Comparison of ENCODE assay signal across 8 cellular contexts in the genomic region with DNA sequence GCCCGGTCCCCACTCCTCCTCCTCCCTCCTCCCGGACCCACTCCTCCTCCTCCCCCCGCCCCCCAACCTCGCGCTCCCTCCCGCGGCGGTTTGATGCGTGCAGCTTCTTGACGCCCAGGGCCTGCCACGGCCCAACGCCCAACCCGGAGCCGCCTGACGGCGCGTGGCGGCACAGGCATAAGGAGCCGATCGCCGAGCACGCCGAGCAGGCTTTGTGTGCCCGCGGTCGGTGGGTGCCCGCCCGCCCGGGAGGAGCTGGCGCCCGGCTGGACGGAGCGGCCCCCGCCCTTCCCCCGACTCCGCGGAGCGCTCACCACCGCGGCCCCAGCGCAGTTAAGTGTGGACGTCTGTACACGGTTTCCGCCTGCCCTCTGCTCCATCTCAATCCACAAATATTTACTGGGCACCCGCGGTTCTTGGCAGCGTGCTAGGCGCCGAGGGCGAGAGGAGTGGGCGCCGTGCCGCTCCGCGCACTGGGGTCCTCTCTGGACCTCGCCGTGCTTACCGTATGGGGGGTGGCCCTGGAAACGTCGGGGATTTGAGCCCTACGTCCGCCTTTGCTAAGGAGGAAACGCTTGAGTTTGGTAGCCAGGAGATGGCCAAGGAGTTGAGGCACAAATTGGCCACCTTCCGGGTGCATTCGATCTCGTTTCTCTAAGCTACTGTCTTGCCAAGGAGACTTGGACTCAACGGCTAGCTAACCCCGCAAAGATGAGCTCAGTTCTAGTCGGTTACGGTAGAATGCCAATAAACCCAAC. TPM values are rescaled to one million over a fixed set of nuclear protein-coding genes. Genes with fewer than 3 reads are reported as not detected.
DNase-seq lines count a peak whose midpoint lies in the region; ATAC-seq and TF ChIP-seq lines count a peak whose summit lies in the region.

No MANE protein-coding gene starts in this region.

- H2AFZ ChIP-seq in HCT116 (ENCODE audit: low read depth, low read length, poor library complexity, severe bottlenecking), result no peak overlapping the region

- no peaks in the 10 kb centered on the region for H3K9me2 ChIP-seq in HCT116 (ENCODE audit: insufficient read depth)

- peak overlapping the region; percentile 94 for H3K9ac ChIP-seq in HCT116 (ENCODE audit: low read length)
- peak overlapping the region; percentile 87 to 96 (median 90) for H3K9ac ChIP-seq in subcutaneous abdominal adipose tissue (ENCODE audit: low read length in 5 of 5)

- no peaks in the 10 kb centered on the region for H3K27me3 Mint-ChIP-seq in activated naive CD4-positive, alpha-beta T cell treated with anti-CD3 and anti-CD28 coated beads, Interleukin-2, amount 10 ng/mL, durations not matched to agents 7 days and 5 days

- intact Hi-C loops in HCT116 (cut with micrococcal nuclease), result loop anchor here (1.0 kb wide), 1 partner anchor 15 kb away; a partner anchor contains a TSS

- H3K4me1 ChIP-seq in HCT116 (ENCODE audit: control insufficient read depth in 1 of 2, insufficient read depth in 2 of 2, low read length in 2 of 2) (peaks cover 22 to 44% of the 10 kb centered on the region in 2 experiments), gastroesophageal sphincter (peaks cover 0 to 48% (median 29%) of the 10 kb centered on the region in 3 donors), neutrophil (ENCODE audit: control insufficient read depth in 1 of 2, insufficient read depth in 1 of 2, low read depth in 1 of 2, low read length in 1 of 2) (peaks cover 65 to 69% of the 10 kb centered on the region in 2 experiments), subcutaneous abdominal adipose tissue (ENCODE audit: control insufficient read depth in 5 of 5, insufficient read depth in 5 of 5, low read length in 5 of 5) (peaks cover 25 to 70% (median 63%) of the 10 kb centered on the region in 5 donors)

- peak overlapping the region; percentile 91 for H3K4me3 Mint-ChIP-seq in activated naive CD4-positive, alpha-beta T cell treated with anti-CD3 and anti-CD28 coated beads, Interleukin-2, amount 10 ng/mL, durations not matched to agents 7 days and 5 days

- no TSS peak for BruUV-seq in HCT116 (replicated peaks; lab: Mats Ljungman, UMichigan)

- peaks cover 65% of the 10 kb centered on the region for H3K79me2 ChIP-seq in HCT116 (ENCODE audit: insufficient read depth, low read length)

- peak overlapping the region; percentile 97 for H3K4me2 ChIP-seq in HCT116 (ENCODE audit: low read length)

- H3K27ac ChIP-seq in HCT116 (ENCODE audit: low read depth, low read length) (peak overlapping the region; percentile 99), gastroesophageal sphincter (peak overlapping the region; percentile 92 to 100 (median 98)), neutrophil (peak overlapping the region; percentile 90), subcutaneous abdominal adipose tissue (ENCODE audit: low read depth, low read length) (peak overlapping the region; percentile 94)

- H3K36me3 ChIP-seq in HCT116 (ENCODE audit: control insufficient read depth in 1 of 2, insufficient read depth in 2 of 2, low read length in 2 of 2) (no peaks in the 10 kb centered on the region; a peak in 1 of 4 replicates), gastroesophageal sphincter (no peaks in the 10 kb centered on the region), neutrophil (no peaks in the 10 kb centered on the region), subcutaneous abdominal adipose tissue (ENCODE audit: control insufficient read depth in 5 of 5, insufficient read depth in 5 of 5, low read length in 5 of 5) (no peaks in the 10 kb centered on the region)

- WGBS in gastroesophageal sphincter (ENCODE audit: low coverage in 1 of 2), 2 donors, result 0% methylated on average over 1 to 5 of the region's 70 CpGs

- DNase-seq in G401 (ENCODE audit: low spot score) (peak; percentile 97), HCT116 (ENCODE audit: low read depth, low spot score) (peak; percentile 90), NAMALWA (ENCODE audit: low spot score) (peak; percentile 97), SK-MEL-5 (ENCODE audit: low read depth, low spot score) (peak; percentile 95)
- DNase-seq in activated naive CD4-positive, alpha-beta T cell treated with anti-CD3 and anti-CD28 coated beads, Interleukin-2, amount 10 ng/mL, durations not matched to agents 7 days and 5 days, result peak; percentile 99

- peaks cover 26% of the 10 kb centered on the region for H3K36me3 Mint-ChIP-seq in activated naive CD4-positive, alpha-beta T cell treated with anti-CD3 and anti-CD28 coated beads, Interleukin-2, amount 10 ng/mL, durations not matched to agents 7 days and 5 days

- H3K9me3 ChIP-seq in HCT116 (ENCODE audit: control insufficient read depth in 1 of 2, insufficient read depth in 1 of 2, low read depth in 1 of 2, low read length in 2 of 2), result no peaks in the 10 kb centered on the region
- H3K9me3 ChIP-seq in gastroesophageal sphincter, result no peaks in the 10 kb centered on the region
- no peaks in the 10 kb centered on the region for H3K9me3 ChIP-seq in neutrophil
- H3K9me3 ChIP-seq in subcutaneous abdominal adipose tissue (ENCODE audit: control insufficient read depth in 5 of 5, low read length in 5 of 5), result no peaks in the 10 kb centered on the region

- CTCF ChIA-PET in HCT116 (lab: Charles Lee), result interaction anchor here (1.2 to 1.5 kb wide), 4 partner anchors 11 to 64 kb away, joined by 3 to 10 read pairs (median 3); a partner anchor contains a TSS
- CTCF ChIA-PET in activated naive CD4-positive, alpha-beta T cell treated with anti-CD3 and anti-CD28 coated beads, Interleukin-2, amount 10 ng/mL, durations not matched to agents 7 days and 5 days (lab: Charles Lee), result interaction anchor here (0.7 to 4.3 kb wide), 7 partner anchors 13 to 138 kb away, joined by 3 to 40 read pairs (median 4); a partner anchor contains a TSS

- ATAC-seq in HCT116, result peak; percentile 65
- ATAC-seq in gastroesophageal sphincter, result peak; percentile 88

- no peaks in the 10 kb centered on the region for H4K20me1 ChIP-seq in HCT116 (ENCODE audit: insufficient read depth)

- no peaks in the 10 kb centered on the region for H3K9me3 Mint-ChIP-seq in activated naive CD4-positive, alpha-beta T cell treated with anti-CD3 and anti-CD28 coated beads, Interleukin-2, amount 10 ng/mL, durations not matched to agents 7 days and 5 days

- H3K4me3 ChIP-seq in HCT116 (replicated peaks in 1 of 2; ENCODE audit: low read depth in 1 of 2, low read length in 2 of 2), result peak overlapping the region; percentile 67 to 97
- peak overlapping the region; percentile 97 to 98 for H3K4me3 ChIP-seq in gastroesophageal sphincter
- H3K4me3 ChIP-seq in neutrophil (ENCODE audit: low read depth in 1 of 2, low read length in 1 of 2), result peak overlapping the region; percentile 83 to 91
- peak overlapping the region; percentile 78 to 98 (median 93) for H3K4me3 ChIP-seq in subcutaneous abdominal adipose tissue (ENCODE audit: low read depth in 1 of 5, low read length in 5 of 5)

- peak overlapping the region; percentile 92 for H3K27ac Mint-ChIP-seq in activated naive CD4-positive, alpha-beta T cell treated with anti-CD3 and anti-CD28 coated beads, Interleukin-2, amount 10 ng/mL, durations not matched to agents 7 days and 5 days

- in situ Hi-C loops in G401 (cut with HindIII; ENCODE audit: low sequenced_read_pairs), result no loop called here
- in situ Hi-C loops in SK-MEL-5 (cut with HindIII; ENCODE audit: low pct_unique_long_range_greater_than_20kb, low sequenced_read_pairs), result no loop called here

- peaks cover 57% of the 10 kb centered on the region for H3K4me1 Mint-ChIP-seq in activated naive CD4-positive, alpha-beta T cell treated with anti-CD3 and anti-CD28 coated beads, Interleukin-2, amount 10 ng/mL, durations not matched to agents 7 days and 5 days

- RAD21 ChIA-PET in HCT116 (lab: Charles Lee; ENCODE audit: low non-redundant PET in 1 of 2, low total read pairs in 2 of 2, uncharacterized antibody in 2 of 2, unreplicated experiment in 2 of 2), result interaction anchor here (0.5 to 1.3 kb wide), 6 partner anchors 15 to 811 kb away, joined by 3 to 6 read pairs (median 4); a partner anchor contains a TSS

- H3K27me3 ChIP-seq in HCT116 (ENCODE audit: insufficient read depth, low read length), result no peaks in the 10 kb centered on the region
- H3K27me3 ChIP-seq in gastroesophageal sphincter, result no peaks in the 10 kb centered on the region
- no peaks in the 10 kb centered on the region for H3K27me3 ChIP-seq in neutrophil
- no peaks in the 10 kb centered on the region for H3K27me3 ChIP-seq in subcutaneous abdominal adipose tissue (ENCODE audit: control insufficient read depth in 5 of 5, insufficient read depth in 4 of 5, low read length in 5 of 5)

- POLR2A ChIA-PET in HCT116 (lab: Charles Lee), result interaction anchor here (0.8 to 1.9 kb wide), 4 partner anchors 11 to 23 kb away, joined by 4 to 11 read pairs (median 8); a partner anchor contains a TSS

- TF ChIP-seq POLR2A in HCT116 (IDR thresholded peaks at IDR 0.05; ENCODE audit: borderline replicate concordance, extremely low read depth, insufficient read depth, insufficient read length) (peak; percentile 49), gastroesophageal sphincter (IDR thresholded peaks at IDR 0.05) (peak in 1 of 2 donors; percentile 46)

- TF ChIP-seq RAD21 in HCT116 (IDR thresholded peaks at IDR 0.05; ENCODE audit: low read depth), result no peak

- no peak for TF ChIP-seq EP300 in gastroesophageal sphincter (IDR thresholded peaks at IDR 0.05)

- TF ChIP-seq CTCF in HCT116 (IDR thresholded peaks at IDR 0.05 in 2 of 3, conservative IDR thresholded peaks at IDR 0.05 in 1 of 3; ENCODE audit: borderline replicate concordance in 1 of 3, insufficient read depth in 1 of 3, low read depth in 2 of 3, low read length in 2 of 3) (no peak), gastroesophageal sphincter (IDR thresholded peaks at IDR 0.05) (peak in 2 of 4 experiments; percentile 32 to 42), neutrophil (IDR thresholded peaks at IDR 0.05) (peak; percentile 79)

RNA-seq across cellular contexts. Expression of a gene that starts 0.4 kb away (rescaled TPM):
- total RNA-seq in G401 (2014; rRNA removed; shearing (Covaris generic)), result 481 and 510 TPM in 2 replicates
- total RNA-seq in HCT116 (2021; ENCODE audit: unreplicated experiment) (304 TPM), gastroesophageal sphincter (100 to 1,000 TPM; 138 to 237 (median 186) TPM)
- polyA plus RNA-seq in HCT116 (2012), result 151 and 187 TPM in 2 replicates
- 189 and 191 TPM in 2 replicates for total RNA-seq in SK-MEL-5 (2014; rRNA removed; shearing (Covaris generic))
- polyA plus RNA-seq in SK-MEL-5 (2015; cell fraction: cytosol; rRNA removed), result 143 and 147 TPM in 2 replicates
- polyA plus RNA-seq in SK-MEL-5 (2015; cell fraction: nucleus; rRNA removed), result 128 and 153 TPM in 2 replicates

RNA-seq across cellular contexts. Expression of a gene that starts 11.0 kb away (rescaled TPM):
- total RNA-seq in G401 (2014; rRNA removed; shearing (Covaris generic)), result 34.2 and 88.7 TPM in 2 replicates
- total RNA-seq in HCT116 (2021; ENCODE audit: unreplicated experiment), result 111 TPM
- polyA plus RNA-seq in HCT116 (2012), result 106 and 142 TPM in 2 replicates
- total RNA-seq in SK-MEL-5 (2014; rRNA removed; shearing (Covaris generic)), result 152 and 180 TPM in 2 replicates
- 132 and 149 TPM in 2 replicates for polyA plus RNA-seq in SK-MEL-5 (2015; cell fraction: cytosol; rRNA removed)
- polyA plus RNA-seq in SK-MEL-5 (2015; cell fraction: nucleus; rRNA removed), result 48.1 and 50.8 TPM in 2 replicates
- 10 to 100 TPM; 50.6 to 84.2 (median 69.9) TPM for total RNA-seq in gastroesophageal sphincter

RNA-seq across cellular contexts. Expression of a gene that starts 15.4 kb away (rescaled TPM):
- 45.4 and 51.1 TPM in 2 replicates for total RNA-seq in G401 (2014; rRNA removed; shearing (Covaris generic))
- 78.1 TPM for total RNA-seq in HCT116 (2021; ENCODE audit: unreplicated experiment)
- 46.0 and 53.9 TPM in 2 replicates for polyA plus RNA-seq in HCT116 (2012)
- total RNA-seq in SK-MEL-5 (2014; rRNA removed; shearing (Covaris generic)), result 30.6 and 34.0 TPM in 2 replicates
- 52.5 and 56.1 TPM in 2 replicates for polyA plus RNA-seq in SK-MEL-5 (2015; cell fraction: cytosol; rRNA removed)
- polyA plus RNA-seq in SK-MEL-5 (2015; cell fraction: nucleus; rRNA removed), result 29.3 and 46.3 TPM in 2 replicates
- 10 to 100 TPM; 33.4 to 41.0 (median 33.9) TPM for total RNA-seq in gastroesophageal sphincter

RNA-seq across cellular contexts. Expression of a gene that starts 23.3 kb away (rescaled TPM):
- total RNA-seq in G401 (2014; rRNA removed; shearing (Covaris generic)), result 29.8 and 31.9 TPM in 2 replicates
- total RNA-seq in HCT116 (2021; ENCODE audit: unreplicated experiment) (41.7 TPM), gastroesophageal sphincter (10 to 100 TPM; 14.5 to 18.4 (median 17.0) TPM)
- polyA plus RNA-seq in HCT116 (2012), result 19.9 and 23.3 TPM in 2 replicates
- 20.0 and 29.1 TPM in 2 replicates for total RNA-seq in SK-MEL-5 (2014; rRNA removed; shearing (Covaris generic))
- polyA plus RNA-seq in SK-MEL-5 (2015; cell fraction: cytosol; rRNA removed), result 32.2 and 41.4 TPM in 2 replicates
- polyA plus RNA-seq in SK-MEL-5 (2015; cell fraction: nucleus; rRNA removed), result 21.3 and 52.3 TPM in 2 replicates

RNA-seq across cellular contexts. Expression of a gene that starts 23.6 kb away (rescaled TPM):
- 24.6 and 54.8 TPM in 2 replicates for total RNA-seq in G401 (2014; rRNA removed; shearing (Covaris generic))
- total RNA-seq in HCT116 (2021; ENCODE audit: unreplicated experiment) (36.5 TPM), gastroesophageal sphincter (10 to 100 TPM in 3 of 4 donors, 1 to 10 TPM in 1; 8.4 to 29.0 (median 17.4) TPM)
- polyA plus RNA-seq in HCT116 (2012), result 32.6 and 39.7 TPM in 2 replicates
- total RNA-seq in SK-MEL-5 (2014; rRNA removed; shearing (Covaris generic)), result 12.5 and 15.1 TPM in 2 replicates
- polyA plus RNA-seq in SK-MEL-5 (2015; cell fraction: cytosol; rRNA removed), result 32.8 and 33.1 TPM in 2 replicates
- 74.4 and 76.7 TPM in 2 replicates for polyA plus RNA-seq in SK-MEL-5 (2015; cell fraction: nucleus; rRNA removed)

Comparison
In these comparisons a context has a peak if more than half of its experiments do, and no peak if none do; other contexts are left out.
1. Peak in every context shown above with its lines: DNase-seq, ATAC-seq, H3K4me3 ChIP-seq and H3K27ac ChIP-seq.